ENCODE assay signal across 2 cellular contexts in the genomic region with DNA sequence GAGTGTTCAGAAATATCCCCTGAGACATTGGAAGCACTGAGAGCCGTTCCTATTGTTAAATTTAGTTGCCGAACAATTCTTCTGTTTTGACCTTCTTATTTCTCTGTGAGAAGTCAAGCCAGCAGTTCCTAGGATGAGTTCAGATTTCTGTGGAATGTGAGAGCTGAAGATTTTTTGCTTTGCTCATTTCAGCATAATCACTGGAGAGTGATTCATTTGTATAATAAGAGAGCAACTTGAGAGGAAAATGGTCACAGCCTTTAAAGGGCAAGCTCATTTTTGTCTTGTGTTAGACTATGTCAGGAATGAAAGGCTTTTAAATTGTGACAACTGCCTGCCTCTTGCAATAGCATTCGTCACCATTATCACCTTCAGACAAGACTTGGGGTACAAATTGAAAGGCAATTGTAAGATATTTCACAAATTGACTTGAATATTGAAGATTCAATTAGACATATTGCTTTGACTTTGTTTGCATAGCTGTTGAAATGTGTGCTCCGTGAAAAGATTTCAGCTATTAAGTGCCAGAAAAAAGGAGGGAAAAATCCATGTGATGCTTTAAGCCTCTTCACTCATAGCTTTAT.
TF ChIP-seq lines count a peak whose summit lies in the region.

No MANE protein-coding gene starts in this region.

TF ChIP-seq in IMR-90, 13 proteins besides CTCF, POLR2A, EP300 and RAD21:
- TF ChIP-seq BHLHE40 (IDR thresholded peaks at IDR 0.05; ENCODE audit: low read depth, low read length) (no peak), CEBPB (IDR thresholded peaks at IDR 0.05; ENCODE audit: low read depth, low read length) (peak; percentile 20; the same call in 1 of the 2 replicates), SMC3 (IDR thresholded peaks at IDR 0.05; ENCODE audit: low read depth, low read length) (no peak), RCOR1 (IDR thresholded peaks at IDR 0.05; ENCODE audit: insufficient replicate concordance, low read length) (no peak), MAFK (IDR thresholded peaks at IDR 0.05; ENCODE audit: low read depth, low read length) (peak; percentile 43; the same call in 1 of the 2 replicates)
TF ChIP-seq in IMR-90: peak in this region for 2.

TF ChIP-seq in H1, 55 proteins besides CTCF, POLR2A, EP300 and RAD21:
- no peak for TF ChIP-seq MAFK (IDR thresholded peaks at IDR 0.05; ENCODE audit: low read depth, low read length)
- TF ChIP-seq JUN (IDR thresholded peaks at IDR 0.05; ENCODE audit: low read depth, low read length): no peak
- TF ChIP-seq, protein P1, sequence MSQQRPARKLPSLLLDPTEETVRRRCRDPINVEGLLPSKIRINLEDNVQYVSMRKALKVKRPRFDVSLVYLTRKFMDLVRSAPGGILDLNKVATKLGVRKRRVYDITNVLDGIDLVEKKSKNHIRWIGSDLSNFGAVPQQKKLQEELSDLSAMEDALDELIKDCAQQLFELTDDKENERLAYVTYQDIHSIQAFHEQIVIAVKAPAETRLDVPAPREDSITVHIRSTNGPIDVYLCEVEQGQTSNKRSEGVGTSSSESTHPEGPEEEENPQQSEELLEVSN (IDR thresholded peaks at IDR 0.05): no peak
- no peak for TF ChIP-seq NANOG (IDR thresholded peaks at IDR 0.05; ENCODE audit: insufficient read depth, low read depth, low read length, poor library complexity, severe bottlenecking)
- TF ChIP-seq KDM5A (IDR thresholded peaks at IDR 0.05; ENCODE audit: low read length): no peak
